ENCODE assay signal across 17 cellular contexts in the genomic region with DNA sequence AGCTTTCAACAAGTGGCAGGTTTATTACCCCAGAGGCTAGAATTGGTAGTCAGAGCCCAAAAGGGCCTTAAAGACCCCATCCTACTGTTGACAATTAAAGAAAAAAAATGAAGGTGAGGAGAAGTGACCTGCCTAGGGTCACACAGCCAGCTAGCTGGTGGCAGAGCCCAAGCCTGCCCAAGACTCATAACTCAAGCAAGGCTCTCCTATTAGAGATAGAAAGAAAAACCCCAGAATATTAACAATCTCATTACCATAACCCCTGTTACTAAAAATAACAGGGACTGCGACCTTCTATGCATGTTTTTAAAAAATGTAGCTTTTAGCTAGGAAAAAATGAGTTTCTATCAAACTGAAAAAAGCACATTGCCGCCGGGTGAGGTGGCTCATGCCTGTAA. TPM values are rescaled to one million over a fixed set of nuclear protein-coding genes. Genes with fewer than 3 reads are reported as not detected.
DNase-seq lines count a peak whose midpoint lies in the region; FAIRE-seq and TF ChIP-seq lines count a peak whose summit lies in the region.
"Had no signal": no experiment of that assay in that cellular context is flagged by ENCODE, and none has a peak within 500 bp of the region (broad histone marks: within the 10 kb centered on the region; RNA-seq: fewer than 3 reads in every experiment).

No MANE protein-coding gene starts in this region.

- H3K27ac ChIP-seq in C4-2B (peak overlapping the region; percentile 93), HUES48 (ENCODE audit: low read depth, low read length) (peak overlapping the region; percentile 59), endothelial cell of umbilical vein (ENCODE audit: insufficient read depth, low read depth, low read length) (peak overlapping the region; percentile 45), sigmoid colon (peak overlapping the region; percentile 45 to 66 (median 50))

- CTCF ChIA-PET in endothelial cell of umbilical vein (lab: Charles Lee): interaction anchor here (0.7 to 2.2 kb wide), 8 partner anchors 9 to 141 kb away, joined by 3 to 13 read pairs (median 6); no protein-coding TSS in a partner anchor

- H3K9ac ChIP-seq in HUES48 (ENCODE audit: low read depth, low read length): no peak overlapping the region
- no peak overlapping the region for H3K9ac ChIP-seq in endothelial cell of umbilical vein (replicated peaks; ENCODE audit: extremely low read depth, insufficient read depth, low read length)

- TF ChIP-seq CTCF in C4-2B (conservative IDR thresholded peaks at IDR 0.05) (no peak), endothelial cell of umbilical vein (IDR thresholded peaks at IDR 0.05; ENCODE audit: extremely low read depth in 1 of 2, insufficient read depth in 1 of 2, low read depth in 1 of 2, low read length in 2 of 2) (no peak), sigmoid colon (IDR thresholded peaks at IDR 0.05) (no peak)

- dilution Hi-C loops in endothelial cell of umbilical vein (cut with MboI; ENCODE audit: extremely low pct_ligation_motif_present, low sequenced_read_pairs): no loop called here

- no peaks in the 10 kb centered on the region for H3K27me3 ChIP-seq in HUES48 (ENCODE audit: control insufficient read depth, insufficient read depth, low read length)
- no peaks in the 10 kb centered on the region for H3K27me3 ChIP-seq in endothelial cell of umbilical vein (ENCODE audit: control insufficient read depth in 2 of 2, insufficient read depth in 2 of 2, low read length in 2 of 2)
- no peaks in the 10 kb centered on the region for H3K27me3 ChIP-seq in sigmoid colon

- 0 out of 2 replicates have a peak, but pooled peaks cover 20% of the 10 kb centered on the region for H3K4me1 ChIP-seq in HUES48 (ENCODE audit: control insufficient read depth, insufficient read depth, low read length)
- H3K4me1 ChIP-seq in endothelial cell of umbilical vein (ENCODE audit: control insufficient read depth, extremely low read depth, insufficient read depth, low read length): peaks cover 53% of the 10 kb centered on the region
- peaks cover 0 to 72% (median 45%) of the 10 kb centered on the region in 4 donors for H3K4me1 ChIP-seq in sigmoid colon

- FAIRE-seq in endothelial cell of umbilical vein (lab: Jason Lieb, UNC): no peak

- H3K36me3 ChIP-seq in HUES48 (ENCODE audit: control insufficient read depth, insufficient read depth, low read length): peaks cover 12% of the 10 kb centered on the region; the same call in 1 of the 2 replicates
- peaks cover 0 to 8% of the 10 kb centered on the region in 2 experiments for H3K36me3 ChIP-seq in endothelial cell of umbilical vein (ENCODE audit: control insufficient read depth in 2 of 2, extremely low read depth in 1 of 2, insufficient read depth in 2 of 2, low read length in 2 of 2)
- H3K36me3 ChIP-seq in sigmoid colon: peaks cover 0 to 28% (median 0%) of the 10 kb centered on the region in 4 donors

- TF ChIP-seq POLR2A in endothelial cell of umbilical vein (IDR thresholded peaks at IDR 0.05; ENCODE audit: low read depth, low read length) (no peak), sigmoid colon (IDR thresholded peaks at IDR 0.05) (no peak)

- H3K79me2 ChIP-seq in endothelial cell of umbilical vein (ENCODE audit: control insufficient read depth, insufficient read depth, low read length): peaks cover 86% of the 10 kb centered on the region

- no peak for TF ChIP-seq EP300 in sigmoid colon (IDR thresholded peaks at IDR 0.05)

- intact Hi-C loops in endothelial cell of umbilical vein (cut with micrococcal nuclease) (loop anchor here (10.0 kb wide), 2 partner anchors 138 to 388 kb away; partner anchors contain the start of gene STAT5B), sigmoid colon (cut with DNase I) (no loop called here)

- H3K4me3 ChIP-seq in HUES48 (ENCODE audit: low read depth, low read length) (no peak overlapping the region), endothelial cell of umbilical vein (replicated peaks in 1 of 3; ENCODE audit: insufficient read depth in 1 of 3, low read depth in 1 of 3, low read length in 3 of 3) (no peak overlapping the region), sigmoid colon (no peak overlapping the region)

- WGBS in sigmoid colon, 2 donors: 72 to 80% methylated on average over 3 of the region's 3 CpGs

- H3K9me3 ChIP-seq in HUES48 (ENCODE audit: control insufficient read depth, insufficient read depth, low read length) (no peaks in the 10 kb centered on the region), endothelial cell of umbilical vein (replicated peaks; ENCODE audit: control insufficient read depth, insufficient read depth, low read length) (no peaks in the 10 kb centered on the region), sigmoid colon (no peaks in the 10 kb centered on the region)

- POLR2A ChIA-PET in endothelial cell of umbilical vein (lab: Charles Lee): interaction anchor here (0.5 to 2.0 kb wide), 2 partner anchors 13 to 756 kb away, joined by 5 to 11 read pairs; no protein-coding TSS in a partner anchor

- no peak overlapping the region for H2AFZ ChIP-seq in endothelial cell of umbilical vein (ENCODE audit: low read depth, low read length)

- H3K4me2 ChIP-seq in endothelial cell of umbilical vein (ENCODE audit: insufficient read depth, low read length): peak overlapping the region; percentile 75

- H3K9me1 ChIP-seq in endothelial cell of umbilical vein (replicated peaks; ENCODE audit: control insufficient read depth, extremely low read depth, insufficient read depth, low read length): no peaks in the 10 kb centered on the region

- H4K20me1 ChIP-seq in endothelial cell of umbilical vein (replicated peaks; ENCODE audit: control insufficient read depth, extremely low read depth, insufficient read depth, low read length): no peaks in the 10 kb centered on the region

- no peak for DNase-seq in endothelial cell of umbilical vein (ENCODE audit: low read depth, low spot score)
- no peak for DNase-seq in sigmoid colon
- DNase-seq in NCI-H446 treated with DMSO at 0.1 percent for 48 hours (lab: John Stamatoyannopoulos, UW): no peak
- no peak for DNase-seq in KBM-7
- no peak for DNase-seq in NCI-H69 (lab: John Stamatoyannopoulos, UW)
- no peak for DNase-seq in activated effector memory CD4-positive, alpha-beta T cell treated with Interleukin-2 at 50 U/mL for 16 hours
- DNase-seq: amygdala; effector CD8-positive, alpha-beta T cell; glutamatergic neuron; PC-3; stimulated activated CD4-positive, alpha-beta T cell treated with anti-CD3 and anti-CD28 coated beads, Interleukin-2, amount 100 ng/mL, for 48 hours; stimulated activated naive CD4-positive, alpha-beta T cell treated with Interleukin-2 at 50 U/mL for 16 hours; T-helper 2 cell had no signal

- BruUV-seq in endothelial cell of umbilical vein (replicated peaks; lab: Mats Ljungman, UMichigan): no TSS peak

- in situ Hi-C loops in KBM-7 (cut with MboI; ENCODE audit: low pct_unique_long_range_greater_than_20kb, low sequenced_read_pairs): no loop called here

RNA-seq across cellular contexts. Expression of gene HSPB9, which starts 14.0 kb away (rescaled TPM):
- not detected in 2 replicates for total RNA-seq in endothelial cell of umbilical vein
- 0.03 TPM in 1 of 2 replicates, not detected in the other for polyA plus RNA-seq in endothelial cell of umbilical vein
- polyA plus RNA-seq in endothelial cell of umbilical vein (2011; cell fraction: cytosol; rRNA removed): not detected in 2 replicates
- polyA plus RNA-seq in endothelial cell of umbilical vein (2011; cell fraction: nucleus; rRNA removed): 0.07 TPM in 1 of 2 replicates, not detected in the other
- 0.25 TPM in 1 of 2 replicates, not detected in the other for polyA plus RNA-seq in endothelial cell of umbilical vein (2012)
- not detected in 2 replicates for polyA minus RNA-seq in endothelial cell of umbilical vein
- polyA minus RNA-seq in endothelial cell of umbilical vein (2011; cell fraction: cytosol; rRNA and poly(A)+ RNA removed): not detected
- not detected in 2 replicates for polyA minus RNA-seq in endothelial cell of umbilical vein (2011; cell fraction: nucleus; rRNA and poly(A)+ RNA removed)
- total RNA-seq in sigmoid colon: under 1 TPM in 3 of 4 donors, not detected in 1; 0.27 to 0.83 (median 0.49) TPM
- polyA plus RNA-seq in sigmoid colon: under 1 TPM in 1 of 3 donors, not detected in 2; 0.10 TPM
- total RNA-seq: lung microvascular endothelial cell, osteoblast, PC-3 had no signal

RNA-seq across cellular contexts. Expression of gene KAT2A, which starts 15.5 kb away (rescaled TPM):
- total RNA-seq in endothelial cell of umbilical vein (31.3 and 33.4 TPM in 2 replicates), sigmoid colon (10 to 100 TPM; 20.0 to 95.8 (median 26.0) TPM)
- polyA plus RNA-seq in endothelial cell of umbilical vein (32.4 and 32.9 TPM in 2 replicates), sigmoid colon (10 to 100 TPM in 1 of 3 donors, 1 to 10 TPM in 2; 6.9 to 45.2 (median 9.6) TPM)
- 13.4 and 16.9 TPM in 2 replicates for polyA plus RNA-seq in endothelial cell of umbilical vein (2011; cell fraction: cytosol; rRNA removed)
- 233 and 264 TPM in 2 replicates for polyA plus RNA-seq in endothelial cell of umbilical vein (2011; cell fraction: nucleus; rRNA removed)
- polyA plus RNA-seq in endothelial cell of umbilical vein (2012): 26.0 and 35.4 TPM in 2 replicates
- polyA minus RNA-seq in endothelial cell of umbilical vein: 16.1 and 22.3 TPM in 2 replicates
- 27.3 TPM for polyA minus RNA-seq in endothelial cell of umbilical vein (2011; cell fraction: cytosol; rRNA and poly(A)+ RNA removed)
- polyA minus RNA-seq in endothelial cell of umbilical vein (2011; cell fraction: nucleus; rRNA and poly(A)+ RNA removed): 22.6 TPM in 2 replicates
- total RNA-seq: PC-3 had no signal

RNA-seq across cellular contexts. Expression of gene RAB5C, which starts 18.1 kb away (rescaled TPM):
- total RNA-seq in endothelial cell of umbilical vein (188 and 210 TPM in 2 replicates), sigmoid colon (100 to 1,000 TPM in 2 of 4 donors, 10 to 100 TPM in 2; 75.9 to 104 (median 93.1) TPM)
- polyA plus RNA-seq in endothelial cell of umbilical vein (357 and 408 TPM in 2 replicates), sigmoid colon (100 to 1,000 TPM; 182 to 303 (median 213) TPM)
- 260 and 267 TPM in 2 replicates for polyA plus RNA-seq in endothelial cell of umbilical vein (2011; cell fraction: cytosol; rRNA removed)
- 122 and 127 TPM in 2 replicates for polyA plus RNA-seq in endothelial cell of umbilical vein (2011; cell fraction: nucleus; rRNA removed)
- 192 and 244 TPM in 2 replicates for polyA plus RNA-seq in endothelial cell of umbilical vein (2012)
- 108 and 117 TPM in 2 replicates for polyA minus RNA-seq in endothelial cell of umbilical vein
- polyA minus RNA-seq in endothelial cell of umbilical vein (2011; cell fraction: cytosol; rRNA and poly(A)+ RNA removed): 37.0 TPM
- 29.8 and 30.2 TPM in 2 replicates for polyA minus RNA-seq in endothelial cell of umbilical vein (2011; cell fraction: nucleus; rRNA and poly(A)+ RNA removed)
- total RNA-seq: PC-3 had no signal

RNA-seq across cellular contexts. Expression of gene DHX58, which starts 24.1 kb away (rescaled TPM):
- total RNA-seq in endothelial cell of umbilical vein (3.1 and 6.4 TPM in 2 replicates), sigmoid colon (10 to 100 TPM in 3 of 4 donors, 1 to 10 TPM in 1; 8.9 to 16.3 (median 14.6) TPM)
- polyA plus RNA-seq in endothelial cell of umbilical vein (9.0 and 12.7 TPM in 2 replicates), sigmoid colon (10 to 100 TPM in 1 of 3 donors, 1 to 10 TPM in 2; 4.4 to 19.0 (median 6.6) TPM)
- polyA plus RNA-seq in endothelial cell of umbilical vein (2011; cell fraction: cytosol; rRNA removed): 3.8 and 5.3 TPM in 2 replicates
- 19.8 and 22.2 TPM in 2 replicates for polyA plus RNA-seq in endothelial cell of umbilical vein (2011; cell fraction: nucleus; rRNA removed)
- 5.0 and 7.0 TPM in 2 replicates for polyA plus RNA-seq in endothelial cell of umbilical vein (2012)
- polyA minus RNA-seq in endothelial cell of umbilical vein: 5.6 and 7.8 TPM in 2 replicates
- polyA minus RNA-seq in endothelial cell of umbilical vein (2011; cell fraction: cytosol; rRNA and poly(A)+ RNA removed): not detected
- polyA minus RNA-seq in endothelial cell of umbilical vein (2011; cell fraction: nucleus; rRNA and poly(A)+ RNA removed): 4.2 and 4.6 TPM in 2 replicates
- total RNA-seq: PC-3 had no signal

RNA-seq across cellular contexts. Expression of gene ZNF385C, which starts 38.4 kb away (rescaled TPM):
- total RNA-seq in endothelial cell of umbilical vein (not detected in 2 replicates), sigmoid colon (under 1 TPM in 1 of 4 donors, not detected in 3; 0.33 TPM)
- polyA plus RNA-seq in endothelial cell of umbilical vein (0.07 TPM in 1 of 2 replicates, not detected in the other), sigmoid colon (under 1 TPM in 2 of 3 donors, not detected in 1; 0.42 to 0.60 TPM)
- polyA plus RNA-seq in endothelial cell of umbilical vein (2011; cell fraction: cytosol; rRNA removed): 0.04 and 0.05 TPM in 2 replicates
- 0.05 TPM in 1 of 2 replicates, not detected in the other for polyA plus RNA-seq in endothelial cell of umbilical vein (2011; cell fraction: nucleus; rRNA removed)
- not detected in 2 replicates for polyA plus RNA-seq in endothelial cell of umbilical vein (2012)
- polyA minus RNA-seq in endothelial cell of umbilical vein: 0.13 TPM in 1 of 2 replicates, not detected in the other
- not detected for polyA minus RNA-seq in endothelial cell of umbilical vein (2011; cell fraction: cytosol; rRNA and poly(A)+ RNA removed)
- polyA minus RNA-seq in endothelial cell of umbilical vein (2011; cell fraction: nucleus; rRNA and poly(A)+ RNA removed): not detected in 2 replicates
- total RNA-seq: lung microvascular endothelial cell, osteoblast had no signal
